In the genomic region with DNA sequence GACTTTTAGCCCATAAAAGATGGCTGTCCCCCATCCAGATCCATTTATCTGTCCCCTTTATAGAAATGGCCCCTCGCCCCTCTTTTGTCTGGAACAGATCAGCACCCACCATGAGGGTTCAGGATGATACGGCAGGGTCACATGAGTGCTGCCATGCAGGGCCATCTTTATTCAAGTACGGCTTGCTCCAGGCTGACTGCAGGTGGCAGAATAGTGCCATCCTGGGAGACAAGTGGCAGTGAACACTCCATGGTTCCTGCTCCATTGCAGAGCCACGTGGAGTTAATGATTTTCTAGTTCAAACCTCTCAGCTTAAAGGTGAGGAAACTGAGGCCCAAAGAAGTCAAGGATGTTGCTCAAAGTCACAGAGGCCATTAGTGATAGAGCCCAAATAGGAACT, we compare ENCODE assay signal across 9 cellular contexts.
DNase-seq lines count a peak whose midpoint lies in the region; ATAC-seq, FAIRE-seq and TF ChIP-seq lines count a peak whose summit lies in the region.
"Had no signal": no experiment of that assay in that cellular context is flagged by ENCODE, and none has a peak within 500 bp of the region (broad histone marks: within the 10 kb centered on the region; RNA-seq: fewer than 3 reads in every experiment).

No MANE protein-coding gene starts in this region.

- no peaks in the 10 kb centered on the region for H3K36me3 ChIP-seq in Loucy (ENCODE audit: insufficient read depth, low read length)

- H3K27ac Mint-ChIP-seq in neural crest cell (ENCODE audit: unreplicated experiment) = no peak overlapping the region

- H3K27me3 Mint-ChIP-seq in neural crest cell (ENCODE audit: low read depth) = peaks cover 51% of the 10 kb centered on the region

- no peaks in the 10 kb centered on the region for H3F3A ChIP-seq in Loucy (ENCODE audit: low read depth)

- H3K36me3 Mint-ChIP-seq in neural crest cell (ENCODE audit: low read depth) = no peaks in the 10 kb centered on the region

- ATAC-seq in HG02642 (IDR thresholded peaks at IDR 0.05; ENCODE audit: poor library complexity, unreplicated experiment) (no peak), HG02759 (IDR thresholded peaks at IDR 0.05; ENCODE audit: unreplicated experiment) (no peak)

- H3K27me3 ChIP-seq in Loucy (ENCODE audit: insufficient read depth, low read length, poor library complexity, severe bottlenecking) = peaks cover 9% of the 10 kb centered on the region

- no peak overlapping the region for H3K9ac ChIP-seq in Loucy (ENCODE audit: low read depth, low read length, poor library complexity, severe bottlenecking)

- no peaks in the 10 kb centered on the region for H3K9me2 ChIP-seq in Loucy (replicated peaks; ENCODE audit: low read depth, low read length)

- TF ChIP-seq CTCF in Loucy (conservative IDR thresholded peaks at IDR 0.05; ENCODE audit: low read length) (peak; percentile 57), neural crest cell (conservative IDR thresholded peaks at IDR 0.05) (peak; percentile 49)

- no peak overlapping the region for H3K4me2 ChIP-seq in Loucy (ENCODE audit: low read depth, low read length, poor library complexity, severe bottlenecking)

- DNase-seq in ELR (ENCODE audit: low read depth) (peak; percentile 27), astrocyte of the hippocampus (ENCODE audit: low read depth, low spot score) (peak; percentile 52), neural crest cell (ENCODE audit: low read depth, low spot score) (peak; percentile 12), GM19239 (ENCODE audit: insufficient read length, low spot score) (no peak)

- H3K4me1 Mint-ChIP-seq in neural crest cell = no peaks in the 10 kb centered on the region

- FAIRE-seq in GM19239 (lab: Jason Lieb, UNC) = no peak
- FAIRE-seq: endometrium, TTC549 had no signal

- H3K4me3 ChIP-seq in Loucy (ENCODE audit: low read length, poor library complexity, severe bottlenecking) = no peak overlapping the region

- no peak overlapping the region for H3K4me3 Mint-ChIP-seq in neural crest cell

- H3K79me2 ChIP-seq in Loucy (ENCODE audit: insufficient read depth, low read length) = no peaks in the 10 kb centered on the region

- H3K9me3 ChIP-seq in Loucy (ENCODE audit: insufficient read depth, low read depth, low read length) = no peaks in the 10 kb centered on the region

- no peaks in the 10 kb centered on the region for H3K9me3 Mint-ChIP-seq in neural crest cell

- H2AFZ ChIP-seq in Loucy (ENCODE audit: low read length) = no peak overlapping the region

- no peaks in the 10 kb centered on the region for H4K20me1 ChIP-seq in Loucy (ENCODE audit: insufficient read depth, low read length, poor library complexity, severe bottlenecking)

- H3K4me1 ChIP-seq in Loucy (ENCODE audit: insufficient read depth, low read length, poor library complexity, severe bottlenecking) = no peaks in the 10 kb centered on the region
